ENCODE assay signal across 8 cellular contexts in genomic region chr16:74699666-74700065, GRCh38. TPM values are rescaled to one million over a fixed set of nuclear protein-coding genes. Genes with fewer than 3 reads are reported as not detected.
DNase-seq lines count a peak whose midpoint lies in the region; ATAC-seq and TF ChIP-seq lines count a peak whose summit lies in the region.

No MANE protein-coding gene starts in this region.

- TF ChIP-seq CTCF in A673 (conservative IDR thresholded peaks at IDR 0.05; ENCODE audit: low read depth, low read length) (no peak), HL-60 (IDR thresholded peaks at IDR 0.05; ENCODE audit: insufficient read depth, low read length) (no peak)

- peaks cover 10% of the 10 kb centered on the region for H3K4me1 ChIP-seq in A673 (ENCODE audit: insufficient read depth, low read length, poor library complexity, severe bottlenecking)
- H3K4me1 ChIP-seq in adipocyte (ENCODE audit: control insufficient read depth, insufficient read depth, low read length): peaks cover 14% of the 10 kb centered on the region
- H3K4me1 ChIP-seq in mesenchymal stem cell (ENCODE audit: control insufficient read depth, insufficient read depth, low read depth, low read length): peaks cover 3% of the 10 kb centered on the region

- no peak overlapping the region for H2BK15ac ChIP-seq in mesenchymal stem cell (ENCODE audit: low read depth, poor library complexity, severe bottlenecking)

- no peak overlapping the region for H3K23ac ChIP-seq in mesenchymal stem cell (ENCODE audit: low read length in 2 of 2)

- no peak overlapping the region for H4K8ac ChIP-seq in mesenchymal stem cell (ENCODE audit: low read length)

- no peak overlapping the region for H3K4me2 ChIP-seq in mesenchymal stem cell (ENCODE audit: low read length, poor library complexity, severe bottlenecking)

- no peak overlapping the region for H3K4ac ChIP-seq in mesenchymal stem cell (ENCODE audit: low read depth in 1 of 2, low read length in 2 of 2)

- no peak overlapping the region for H2BK12ac ChIP-seq in mesenchymal stem cell (ENCODE audit: low read length in 2 of 2)

- BruUV-seq in A673 (replicated peaks; lab: Mats Ljungman, UMichigan): no TSS peak

- no peak overlapping the region for H2AFZ ChIP-seq in mesenchymal stem cell (ENCODE audit: low read depth, low read length)

- WGBS in mesenchymal stem cell: 82% methylated on average over 2 of the region's 4 CpGs

- H2AK5ac ChIP-seq in mesenchymal stem cell (ENCODE audit: low read length, severe bottlenecking): no peak overlapping the region

- no peak overlapping the region for H4K91ac ChIP-seq in mesenchymal stem cell (ENCODE audit: low read length)

- H3K4me3 ChIP-seq in A673 (ENCODE audit: low read depth, low read length, poor library complexity, severe bottlenecking): peak overlapping the region; percentile 60
- H3K4me3 ChIP-seq in HL-60 (replicated peaks; ENCODE audit: insufficient read depth, low read length): peak overlapping the region; percentile 84
- peak overlapping the region; percentile 91 for H3K4me3 ChIP-seq in adipocyte (ENCODE audit: low read length)
- peak overlapping the region in 1 of 2 experiments; percentile 99 for H3K4me3 ChIP-seq in mesenchymal stem cell (ENCODE audit: insufficient read depth in 1 of 2, low read depth in 1 of 2, low read length in 2 of 2)

- H3K27me3 ChIP-seq in A673 (replicated peaks; ENCODE audit: insufficient read depth, low read depth, low read length, poor library complexity) (no peaks in the 10 kb centered on the region), HL-60 (ENCODE audit: insufficient read depth, poor library complexity, severe bottlenecking) (no peaks in the 10 kb centered on the region), adipocyte (replicated peaks; ENCODE audit: control insufficient read depth, insufficient read depth, low read length) (no peaks in the 10 kb centered on the region), mesenchymal stem cell (ENCODE audit: control insufficient read depth in 1 of 2, insufficient read depth in 1 of 2, low read length in 2 of 2) (no peaks in the 10 kb centered on the region)

- H3K27ac ChIP-seq in A673 (ENCODE audit: low read depth, low read length, poor library complexity, severe bottlenecking) (no peak overlapping the region), HL-60 (replicated peaks) (peak overlapping the region; percentile 91), mesenchymal stem cell (ENCODE audit: low read length, poor library complexity, severe bottlenecking) (no peak overlapping the region)

- no peaks in the 10 kb centered on the region for H3K36me3 ChIP-seq in A673 (ENCODE audit: insufficient read depth, low read length, poor library complexity, severe bottlenecking)
- peaks cover 4% of the 10 kb centered on the region for H3K36me3 ChIP-seq in adipocyte (ENCODE audit: control insufficient read depth, insufficient read depth, low read length, severe bottlenecking)
- H3K36me3 ChIP-seq in mesenchymal stem cell (ENCODE audit: control insufficient read depth in 1 of 2, insufficient read depth in 2 of 2, low read depth in 1 of 2, low read length in 2 of 2): peaks cover 0 to 7% of the 10 kb centered on the region in 2 experiments

- no peaks in the 10 kb centered on the region for H3K79me1 ChIP-seq in mesenchymal stem cell (replicated peaks; ENCODE audit: low read length, poor library complexity, severe bottlenecking)

- intact Hi-C loops in A673 (cut with micrococcal nuclease; ENCODE audit: unreplicated experiment): no loop called here

- H2BK120ac ChIP-seq in mesenchymal stem cell (ENCODE audit: low read depth, low read length): no peak overlapping the region

- H3K18ac ChIP-seq in mesenchymal stem cell (ENCODE audit: low read depth in 1 of 2, low read length in 2 of 2): no peak overlapping the region

- CTCF ChIA-PET in A673 (lab: Charles Lee): interaction anchor here (0.6 kb wide), 1 partner anchor 16 kb away, joined by 4 read pairs; no protein-coding TSS in a partner anchor

- peak overlapping the region; percentile 88 for H3K9ac ChIP-seq in adipocyte (ENCODE audit: low read length)
- peak overlapping the region; percentile 87 for H3K9ac ChIP-seq in mesenchymal stem cell (ENCODE audit: low read length)

- POLR2A ChIA-PET in A673 (lab: Charles Lee; ENCODE audit: low non-redundant PET): interaction anchor here (0.5 kb wide), 1 partner anchor 265 kb away, joined by 5 read pairs; no protein-coding TSS in a partner anchor

- ATAC-seq in HG02981 (IDR thresholded peaks at IDR 0.05; ENCODE audit: unreplicated experiment): no peak

- H3K9me3 ChIP-seq in A673 (ENCODE audit: low read depth, low read length, poor library complexity, severe bottlenecking): no peaks in the 10 kb centered on the region
- no peaks in the 10 kb centered on the region for H3K9me3 ChIP-seq in adipocyte (ENCODE audit: control insufficient read depth, low read length)
- no peaks in the 10 kb centered on the region for H3K9me3 ChIP-seq in mesenchymal stem cell (ENCODE audit: control insufficient read depth, low read length)

- no peak overlapping the region for H3K14ac ChIP-seq in mesenchymal stem cell (ENCODE audit: low read length in 2 of 2)

- DNase-seq in A673 (ENCODE audit: low spot score): no peak
- DNase-seq in HL-60 (ENCODE audit: low read depth in 1 of 2, low spot score in 1 of 2): no peak
- DNase-seq in adipocyte (ENCODE audit: low read depth): no peak
- no peak for DNase-seq in mesenchymal stem cell
- DNase-seq in NCI-H524 (lab: John Stamatoyannopoulos, UW): no peak
- no peak for DNase-seq in activated effector memory CD4-positive, alpha-beta T cell treated with Interleukin-2 at 50 U/mL for 16 hours
- no peak for DNase-seq in NCI-H748 (lab: John Stamatoyannopoulos, UW; ENCODE audit: unreplicated experiment)

- H2BK5ac ChIP-seq in mesenchymal stem cell (ENCODE audit: low read depth, low read length, poor library complexity, severe bottlenecking): no peak overlapping the region

RNA-seq across cellular contexts. Expression of gene MLKL, which starts 1.0 kb away (rescaled TPM):
- 3.4 and 5.5 TPM in 2 replicates for total RNA-seq in A673 (2021)
- polyA plus RNA-seq in mesenchymal stem cell (2013, experiment 1 of 2): 7.4 TPM
- polyA plus RNA-seq in mesenchymal stem cell (2013, experiment 2 of 2): 7.1 TPM

RNA-seq across cellular contexts. Expression of gene RFWD3, which starts 33.0 kb away (rescaled TPM):
- 127 and 138 TPM in 2 replicates for total RNA-seq in A673 (2021)
- polyA plus RNA-seq in mesenchymal stem cell (2013, experiment 1 of 2): 10.5 TPM
- polyA plus RNA-seq in mesenchymal stem cell (2013, experiment 2 of 2): 9.6 TPM
